ENCODE assay signal across 18 cellular contexts in the genomic region with DNA sequence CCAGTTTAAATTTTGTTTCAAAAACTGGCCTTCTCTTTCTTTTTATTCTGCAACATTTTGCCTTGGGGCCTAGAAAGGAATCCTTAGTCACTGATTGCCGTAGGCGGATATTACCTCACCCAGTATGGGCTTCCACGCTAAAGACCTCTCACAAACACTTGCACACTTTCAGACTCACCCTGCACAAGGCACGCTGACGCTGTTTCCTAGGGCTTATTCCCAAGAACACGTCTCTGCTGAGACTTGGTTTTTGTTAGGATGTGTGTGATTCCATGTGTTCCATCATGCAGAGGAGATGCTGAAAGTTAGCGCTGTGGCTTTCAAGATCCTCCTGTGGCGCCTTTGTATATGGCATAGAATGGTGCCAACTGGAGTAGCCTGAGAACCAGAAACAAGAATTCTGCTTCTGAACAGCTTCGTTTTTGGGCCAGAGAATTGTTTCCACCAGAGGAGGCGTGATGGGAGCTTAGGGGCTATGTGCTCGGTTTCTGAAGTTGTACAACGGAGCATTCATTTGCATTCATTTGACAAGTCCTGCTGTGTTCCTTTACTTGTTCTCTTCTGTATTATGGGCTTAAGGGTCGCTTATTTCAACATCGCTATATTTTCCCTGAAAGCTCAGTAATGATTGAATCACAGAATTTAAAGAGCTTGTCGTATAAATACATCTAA.
A peak's percentile ranks its signal among the peaks of the same experiment; 100 is the strongest.
DNase-seq lines count a peak whose midpoint lies in the region; ATAC-seq, FAIRE-seq and TF ChIP-seq lines count a peak whose summit lies in the region.
"Had no signal": no experiment of that assay in that cellular context is flagged by ENCODE, and none has a peak within 500 bp of the region (broad histone marks: within the 10 kb centered on the region; RNA-seq: fewer than 3 reads in every experiment).

No MANE protein-coding gene starts in this region.

- H3K9ac ChIP-seq in GM23248 (no peak overlapping the region), astrocyte (ENCODE audit: low read length) (peak overlapping the region; percentile 51)

- DNase-seq in GM23248 (peak; percentile 37), astrocyte (ENCODE audit: low read depth) (peak; percentile 84), glutamatergic neuron (no peak), osteocyte (ENCODE audit: extremely low spot score, unreplicated experiment) (no peak), DMS114 treated with DMSO at 0.1 percent for 48 hours (lab: John Stamatoyannopoulos, UW; ENCODE audit: unreplicated experiment) (no peak), NCI-H446 (lab: John Stamatoyannopoulos, UW) (no peak), testis (no peak)
- DNase-seq: activated CD4-positive, CD25-positive, alpha-beta regulatory T cell; BE2C; DND-41; NCI-H446 treated with DMSO at 0.1 percent for 48 hours; PC-9 had no signal

- FAIRE-seq in astrocyte (lab: Jason Lieb, UNC) = no peak
- FAIRE-seq: K562 had no signal

- no peak overlapping the region for H3K4me2 ChIP-seq in GM23248 (ENCODE audit: unreplicated experiment)
- peak overlapping the region; percentile 64 for H3K4me2 ChIP-seq in astrocyte (ENCODE audit: low read length)
- H3K4me2 ChIP-seq: PC-9 had no signal

- H3K27me3 Mint-ChIP-seq in astrocyte (ENCODE audit: low read depth, unreplicated experiment) = no peaks in the 10 kb centered on the region
- no peaks in the 10 kb centered on the region for H3K27me3 Mint-ChIP-seq in glutamatergic neuron (ENCODE audit: unreplicated experiment)
- H3K27me3 Mint-ChIP-seq in osteocyte (ENCODE audit: unreplicated experiment) = no peaks in the 10 kb centered on the region

- no peak for ATAC-seq in HG03439 (IDR thresholded peaks at IDR 0.05; ENCODE audit: unreplicated experiment)
- ATAC-seq: activated naive CD4-positive, alpha-beta T cell treated with anti-CD3 and anti-CD28 coated beads, Interleukin-2, amount 50 U/mL, for 72 hours; K562 had no signal

- H3K27ac Mint-ChIP-seq in astrocyte (ENCODE audit: unreplicated experiment) (peak overlapping the region; percentile 87), glutamatergic neuron (ENCODE audit: unreplicated experiment) (peak overlapping the region; percentile 94), osteocyte (ENCODE audit: unreplicated experiment) (peak overlapping the region; percentile 73)
- H3K27ac Mint-ChIP-seq: activated naive CD4-positive, alpha-beta T cell treated with anti-CD3 and anti-CD28 coated beads, Interleukin-2, amount 50 U/mL, for 72 hours had no signal

- H3K27me3 ChIP-seq in GM23248 (replicated peaks; ENCODE audit: insufficient read depth) = no peaks in the 10 kb centered on the region
- no peaks in the 10 kb centered on the region for H3K27me3 ChIP-seq in astrocyte (ENCODE audit: insufficient read depth, low read length)
- no peaks in the 10 kb centered on the region for H3K27me3 ChIP-seq in testis
- H3K27me3 ChIP-seq: BE2C had no signal

- H2AFZ ChIP-seq in GM23248 (no peak overlapping the region), astrocyte (ENCODE audit: low read depth, low read length) (peak overlapping the region; percentile 55)
- H2AFZ ChIP-seq: PC-9 had no signal

- no peak overlapping the region for H3K27ac ChIP-seq in GM23248
- peak overlapping the region; percentile 87 for H3K27ac ChIP-seq in astrocyte (ENCODE audit: low read depth, low read length)
- H3K27ac ChIP-seq in testis = no peak overlapping the region
- H3K27ac ChIP-seq: coronary artery, PC-9, thoracic aorta had no signal

- H3K9me3 Mint-ChIP-seq in astrocyte (ENCODE audit: unreplicated experiment) = no peaks in the 10 kb centered on the region
- H3K9me3 Mint-ChIP-seq in glutamatergic neuron (ENCODE audit: unreplicated experiment) = peaks cover 3% of the 10 kb centered on the region
- no peaks in the 10 kb centered on the region for H3K9me3 Mint-ChIP-seq in osteocyte (ENCODE audit: unreplicated experiment)
- H3K9me3 Mint-ChIP-seq: activated naive CD4-positive, alpha-beta T cell treated with anti-CD3 and anti-CD28 coated beads, Interleukin-2, amount 50 U/mL, for 72 hours had no signal

- intact Hi-C loops in testis (cut with DNase I; ENCODE audit: low total_unique reads) = no loop called here

- no peak for TF ChIP-seq CTCF in astrocyte (IDR thresholded peaks at IDR 0.05; ENCODE audit: insufficient read depth, low read depth, low read length)
- TF ChIP-seq CTCF in glutamatergic neuron (IDR thresholded peaks at IDR 0.05; ENCODE audit: partially characterized antibody, unreplicated experiment) = no peak
- TF ChIP-seq CTCF in osteocyte (IDR thresholded peaks at IDR 0.05) = no peak
- TF ChIP-seq CTCF in testis (IDR thresholded peaks at IDR 0.05) = no peak

- no peaks in the 10 kb centered on the region for H3K36me3 Mint-ChIP-seq in astrocyte (ENCODE audit: low read depth, unreplicated experiment)
- no peaks in the 10 kb centered on the region for H3K36me3 Mint-ChIP-seq in glutamatergic neuron (ENCODE audit: unreplicated experiment)
- no peaks in the 10 kb centered on the region for H3K36me3 Mint-ChIP-seq in osteocyte (ENCODE audit: unreplicated experiment)
- H3K36me3 Mint-ChIP-seq: activated naive CD4-positive, alpha-beta T cell treated with anti-CD3 and anti-CD28 coated beads, Interleukin-2, amount 50 U/mL, for 72 hours had no signal

- no peaks in the 10 kb centered on the region for H3F3A ChIP-seq in GM23248 (ENCODE audit: insufficient read depth)

- no peak overlapping the region for H3K4me3 Mint-ChIP-seq in astrocyte (ENCODE audit: unreplicated experiment)
- no peak overlapping the region for H3K4me3 Mint-ChIP-seq in glutamatergic neuron (ENCODE audit: unreplicated experiment)
- H3K4me3 Mint-ChIP-seq in osteocyte (ENCODE audit: unreplicated experiment) = no peak overlapping the region

- H4K20me1 ChIP-seq in GM23248 (ENCODE audit: insufficient read depth) (no peaks in the 10 kb centered on the region), astrocyte (ENCODE audit: insufficient read depth, low read length) (no peaks in the 10 kb centered on the region)

- WGBS in GM23248 (ENCODE audit: low coverage in 1 of 2, low lambda C conversion rate in 2 of 2, missing lambda C conversion rate in 2 of 2), 2 experiments = 73 to 79% methylated on average over 15 of the region's 15 CpGs
- 86 to 87% methylated on average over 15 of the region's 15 CpGs for WGBS in testis, 2 donors

- no peaks in the 10 kb centered on the region for H3K36me3 ChIP-seq in GM23248 (ENCODE audit: low read depth)
- no peaks in the 10 kb centered on the region for H3K36me3 ChIP-seq in astrocyte (ENCODE audit: insufficient read depth, low read length)
- no peaks in the 10 kb centered on the region for H3K36me3 ChIP-seq in testis (ENCODE audit: low read depth, missing control alignments)
- H3K36me3 ChIP-seq: BE2C, HAP-1, thoracic aorta had no signal

- H3K4me1 ChIP-seq in GM23248 (ENCODE audit: insufficient read depth) = peaks cover 4% of the 10 kb centered on the region; the same call in 1 of the 2 replicates
- peaks cover 36% of the 10 kb centered on the region for H3K4me1 ChIP-seq in astrocyte (ENCODE audit: insufficient read depth, low read length)
- H3K4me1 ChIP-seq in testis = peaks cover 16% of the 10 kb centered on the region
- H3K4me1 ChIP-seq: HAP-1 had no signal

- no peak for TF ChIP-seq POLR2A in testis (IDR thresholded peaks at IDR 0.05)

- H3K79me2 ChIP-seq in GM23248 (ENCODE audit: insufficient read depth) (no peaks in the 10 kb centered on the region), astrocyte (ENCODE audit: insufficient read depth, low read length) (no peaks in the 10 kb centered on the region)

- H3K4me3 ChIP-seq in GM23248 = no peak overlapping the region
- no peak overlapping the region for H3K4me3 ChIP-seq in astrocyte (ENCODE audit: insufficient read depth, low read depth, low read length)
- no peak overlapping the region for H3K4me3 ChIP-seq in testis
- H3K4me3 ChIP-seq: coronary artery, HAP-1, K562, PC-9, thoracic aorta had no signal

- H3K9me2 ChIP-seq in GM23248 (ENCODE audit: insufficient read depth) = no peaks in the 10 kb centered on the region

- H3K4me1 Mint-ChIP-seq in astrocyte (ENCODE audit: low read depth, unreplicated experiment) (peaks cover 30% of the 10 kb centered on the region), glutamatergic neuron (ENCODE audit: low read depth, unreplicated experiment) (peaks cover 34% of the 10 kb centered on the region), osteocyte (ENCODE audit: unreplicated experiment) (peaks cover 40% of the 10 kb centered on the region)

- H3K9me3 ChIP-seq in GM23248 (ENCODE audit: low read depth) (no peaks in the 10 kb centered on the region), astrocyte (ENCODE audit: insufficient read depth, low read depth, low read length) (no peaks in the 10 kb centered on the region), testis (no peaks in the 10 kb centered on the region)
- H3K9me3 ChIP-seq: BE2C, HAP-1, thoracic aorta had no signal

- in situ Hi-C loops in GM23248 (cut with MboI) = no loop called here

Comparison
In these comparisons a context has a peak if more than half of its experiments do, and no peak if none do; other contexts are left out.
1. DNase-seq: peak in GM23248 (single experiment) and astrocyte (single experiment); none in glutamatergic neuron (single experiment), osteocyte (single experiment), DMS114 treated with DMSO at 0.1 percent for 48 hours (single experiment), NCI-H446 (0 of 2) and testis (single experiment).
2. Peak in every context shown above with its lines, with median percentiles within 50 percentile points of each other: H3K27ac Mint-ChIP-seq.